In the genomic region with DNA sequence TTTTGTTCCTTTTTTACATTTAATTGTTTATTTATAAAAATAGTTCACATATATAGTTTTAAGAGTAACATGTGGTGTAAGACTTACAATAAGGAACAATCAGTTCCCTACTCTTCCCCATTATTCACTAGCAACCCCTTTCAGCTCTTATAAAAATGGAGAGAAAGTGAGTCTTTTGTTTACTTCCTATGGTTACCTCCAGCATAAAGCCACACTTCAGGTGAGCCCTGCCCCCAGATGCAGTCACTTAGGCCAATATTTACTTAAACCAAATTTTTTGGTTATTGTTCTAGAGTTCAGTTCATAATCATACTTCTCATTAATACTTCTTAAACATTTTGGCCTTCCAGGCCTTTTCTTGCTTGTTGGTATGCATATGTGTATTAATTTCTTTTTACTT, we compare ENCODE assay signal across 1 cellular context.
TF ChIP-seq lines count a peak whose summit lies in the region.

No MANE protein-coding gene starts in this region.

TF ChIP-seq in endothelial cell of umbilical vein, 7 proteins besides CTCF, POLR2A, EP300 and RAD21 (continued from another document):
- TF ChIP-seq EZH2 (IDR thresholded peaks at IDR 0.05; ENCODE audit: borderline replicate concordance, low read depth, low read length, severe bottlenecking) = no peak
- no peak for TF ChIP-seq POLR2AphosphoS5 (IDR thresholded peaks at IDR 0.05; ENCODE audit: insufficient read depth, low read depth, low read length)
- TF ChIP-seq MYC (IDR thresholded peaks at IDR 0.05; ENCODE audit: low read depth, low read length) = no peak
